ENCODE assay signal across 23 cellular contexts in the genomic region with DNA sequence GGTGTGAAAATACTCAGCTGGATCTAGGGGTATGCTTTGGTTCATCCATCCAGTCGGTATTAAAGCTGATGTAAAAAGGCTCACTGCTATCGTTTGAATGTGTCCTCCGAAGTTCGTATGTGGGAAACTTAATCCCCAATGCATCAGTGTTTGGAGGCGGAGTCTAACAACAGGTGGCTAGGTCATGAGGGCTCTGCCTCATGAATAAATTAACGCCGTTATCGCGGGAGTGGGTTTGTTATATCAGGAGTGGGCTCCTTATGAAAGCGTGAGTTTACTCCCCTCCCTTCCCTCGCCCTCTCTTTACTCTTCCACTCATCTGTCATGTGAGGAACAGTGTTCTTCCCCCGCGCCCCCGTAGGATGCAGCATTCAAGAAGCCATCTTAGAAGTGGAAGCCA. TPM values are rescaled to one million over a fixed set of nuclear protein-coding genes. Genes with fewer than 3 reads are reported as not detected.
DNase-seq lines count a peak whose midpoint lies in the region; ATAC-seq, FAIRE-seq and TF ChIP-seq lines count a peak whose summit lies in the region.
"Had no signal": no experiment of that assay in that cellular context is flagged by ENCODE, and none has a peak within 500 bp of the region (broad histone marks: within the 10 kb centered on the region; RNA-seq: fewer than 3 reads in every experiment).

No MANE protein-coding gene starts in this region.

- TF ChIP-seq POLR2A in K562 (conservative IDR thresholded peaks at IDR 0.05) (no peak), heart left ventricle (IDR thresholded peaks at IDR 0.05) (no peak)

- ATAC-seq in K562: peak; percentile 56
- ATAC-seq in HG02763 (IDR thresholded peaks at IDR 0.05; ENCODE audit: unreplicated experiment): no peak
- no peak for ATAC-seq in heart left ventricle
- ATAC-seq: A549; CD8-positive, alpha-beta T cell had no signal

- H3K4me2 ChIP-seq in K562 (ENCODE audit: insufficient read depth, low read length): peak overlapping the region; percentile 15; the same call in 1 of the 2 replicates
- H3K4me2 ChIP-seq: A549; BLaER1 treated with 17β-estradiol and CSF1 and Interleukin-3, amounts not matched to agents 10 nM and 100 nM had no signal

- in situ Hi-C loops in K562 (cut with MboI): no loop called here

- H3K36me3 ChIP-seq in HEK293 (ENCODE audit: control insufficient read depth in 2 of 2, insufficient read depth in 1 of 2, low read length in 2 of 2) (no peaks in the 10 kb centered on the region), K562 (ENCODE audit: control insufficient read depth, insufficient read depth, low read length) (no peaks in the 10 kb centered on the region), heart left ventricle (no peaks in the 10 kb centered on the region)
- H3K36me3 ChIP-seq: BLaER1 treated with 17β-estradiol and CSF1 and Interleukin-3, amounts not matched to agents 10 nM and 100 nM had no signal

- H3K4me1 ChIP-seq in HEK293 (ENCODE audit: control insufficient read depth, insufficient read depth, low read length): no peaks in the 10 kb centered on the region
- H3K4me1 ChIP-seq in K562 (replicated peaks in 1 of 2; ENCODE audit: control insufficient read depth in 2 of 2, insufficient read depth in 2 of 2, low read length in 2 of 2): peaks cover 0 to 5% of the 10 kb centered on the region in 2 experiments; a peak in 1 of 5 replicates
- no peaks in the 10 kb centered on the region for H3K4me1 ChIP-seq in heart left ventricle
- H3K4me1 ChIP-seq: Caco-2 had no signal

- peak overlapping the region; percentile 40; the same call in 1 of the 2 replicates for H2AFZ ChIP-seq in K562 (ENCODE audit: low read depth, low read length)

- no peak for TF ChIP-seq EP300 in K562 (IDR thresholded peaks at IDR 0.05; ENCODE audit: low read length)

- no peak overlapping the region for H3K4me3 ChIP-seq in HEK293 (ENCODE audit: low read depth, low read length)
- H3K4me3 ChIP-seq in K562: no peak overlapping the region
- no peak overlapping the region for H3K4me3 ChIP-seq in heart left ventricle
- H3K4me3 ChIP-seq: A549; BLaER1 treated with 17β-estradiol and CSF1 and Interleukin-3, amounts not matched to agents 10 nM and 100 nM had no signal

- CTCF ChIA-PET in HEK293 (lab: Yijun Ruan, JAX): no interaction called here
- CTCF ChIA-PET in K562 (lab: Yijun Ruan, JAX; ENCODE audit: low intra/inter-chr PET ratio): no interaction called here

- H4K20me1 ChIP-seq in K562 (replicated peaks; ENCODE audit: control insufficient read depth, insufficient read depth, low read length): no peaks in the 10 kb centered on the region
- H4K20me1 ChIP-seq: BLaER1 treated with 17β-estradiol and CSF1 and Interleukin-3, amounts not matched to agents 10 nM and 100 nM had no signal

- no peak overlapping the region for H3K27ac ChIP-seq in HEK293 (ENCODE audit: extremely low read depth, low read depth, low read length)
- H3K27ac ChIP-seq in K562 (ENCODE audit: extremely low read depth, low read depth, low read length): no peak overlapping the region
- H3K27ac ChIP-seq in heart left ventricle: no peak overlapping the region
- H3K27ac ChIP-seq: 22Rv1; A549; BLaER1 treated with 17β-estradiol and CSF1 and Interleukin-3, amounts not matched to agents 10 nM and 100 nM; C4-2B had no signal

- H3K27me3 ChIP-seq in K562 (ENCODE audit: control insufficient read depth in 2 of 2, insufficient read depth in 2 of 2, low read length in 2 of 2) (peaks cover 3 to 8% of the 10 kb centered on the region in 2 experiments; a peak in 3 of 5 replicates), heart left ventricle (no peaks in the 10 kb centered on the region)
- H3K27me3 ChIP-seq: BLaER1 treated with 17β-estradiol and CSF1 and Interleukin-3, amounts not matched to agents 10 nM and 100 nM had no signal

- POLR2A ChIA-PET in HEK293 (lab: Yijun Ruan, JAX) (no interaction called here), K562 (lab: Yijun Ruan, JAX) (interaction anchor here (0.5 kb wide), 1 partner anchor 38 kb away, joined by 3 read pairs; no protein-coding TSS in a partner anchor)

- TF ChIP-seq RAD21 in K562 (CRISPR knock-in tag; conservative IDR thresholded peaks at IDR 0.05 in 1 of 2, IDR thresholded peaks at IDR 0.05 in 1 of 2): no peak

- H3K9me3 ChIP-seq in HEK293 (ENCODE audit: control insufficient read depth, insufficient read depth, low read depth, low read length) (no peaks in the 10 kb centered on the region), K562 (replicated peaks; ENCODE audit: control insufficient read depth, insufficient read depth, low read depth, low read length) (no peaks in the 10 kb centered on the region), heart left ventricle (no peaks in the 10 kb centered on the region)
- H3K9me3 ChIP-seq: A549; BLaER1 treated with 17β-estradiol and CSF1 and Interleukin-3, amounts not matched to agents 10 nM and 100 nM; Caco-2 had no signal

- peak; percentile 15 for DNase-seq in NCI-H146 (lab: John Stamatoyannopoulos, UW)
- no peak for DNase-seq in NCI-H146 treated with DMSO at 0.1 percent for 48 hours (lab: John Stamatoyannopoulos, UW; ENCODE audit: unreplicated experiment)
- DNase-seq in NCI-H69 (lab: John Stamatoyannopoulos, UW): peak; percentile 51
- no peak for DNase-seq in K562 (ENCODE audit: extremely low read depth in 1 of 4, low spot score in 3 of 4)
- no peak for DNase-seq in posterior cingulate gyrus
- no peak for DNase-seq in heart left ventricle
- DNase-seq: AML-193; Caco-2; Calu3; CD4-positive, alpha-beta T cell; CD8-positive, alpha-beta T cell; DMS79 treated with DMSO at 0.1 percent for 48 hours; GF-D8 had no signal

- H3K79me2 ChIP-seq in K562 (ENCODE audit: control insufficient read depth, insufficient read depth, low read length): no peaks in the 10 kb centered on the region

- intact Hi-C loops in K562 (cut with micrococcal nuclease) (no loop called here), posterior cingulate gyrus (cut with DNase I) (no loop called here), heart left ventricle (cut with DNase I) (no loop called here)

- no TSS peak for BruUV-seq in K562 (replicated peaks; lab: Mats Ljungman, UMichigan)

- H3K9me1 ChIP-seq in K562 (ENCODE audit: control insufficient read depth, insufficient read depth, low read length): no peaks in the 10 kb centered on the region

- TF ChIP-seq CTCF in HEK293 (tag by site-specific recombination; IDR thresholded peaks at IDR 0.05): no peak
- TF ChIP-seq CTCF in K562 (IDR thresholded peaks at IDR 0.05 in 2 of 3, conservative IDR thresholded peaks at IDR 0.05 in 1 of 3; ENCODE audit: insufficient read depth in 2 of 3, low read depth in 1 of 3, low read length in 3 of 3): no peak
- no peak for TF ChIP-seq CTCF in heart left ventricle (IDR thresholded peaks at IDR 0.05)

- peak; percentile 19 for FAIRE-seq in K562 (lab: Jason Lieb, UNC)
- FAIRE-seq: A549, D721Med, G401.6, GM12891, GM19239 had no signal

- 1% methylated on average over 14 of the region's 14 CpGs for WGBS in K562 (ENCODE audit: insufficient coverage, low coverage, missing lambda C conversion rate)
- whole genome bisulfite sequencing in heart left ventricle, 4 donors: 89 to 93% (median 90%) methylated on average over 14 of the region's 14 CpGs

- H3K9ac ChIP-seq in K562 (ENCODE audit: insufficient read depth in 1 of 2, low read depth in 2 of 2, low read length in 2 of 2): no peak overlapping the region
- H3K9ac ChIP-seq: BLaER1 treated with 17β-estradiol and CSF1 and Interleukin-3, amounts not matched to agents 10 nM and 100 nM had no signal

TF ChIP-seq in HEK293, 187 proteins besides CTCF, POLR2A, EP300 and RAD21 (continues in another document):
- 0 out of 2 replicates have a peak, but pooled peaks have one; percentile 29 for TF ChIP-seq SCRT2 (tag by site-specific recombination; IDR thresholded peaks at IDR 0.05)

TF ChIP-seq in K562, 482 proteins besides CTCF, POLR2A, EP300 and RAD21:
- no peak for TF ChIP-seq ZNF12 (CRISPR knock-in tag; IDR thresholded peaks at IDR 0.05)
- no peak for TF ChIP-seq ZEB2 (IDR thresholded peaks at IDR 0.05)
- peak; percentile 69; the same call in 1 of the 2 replicates for TF ChIP-seq CHD2 (IDR thresholded peaks at IDR 0.05; ENCODE audit: low read depth, low read length)
- TF ChIP-seq, protein P1, sequence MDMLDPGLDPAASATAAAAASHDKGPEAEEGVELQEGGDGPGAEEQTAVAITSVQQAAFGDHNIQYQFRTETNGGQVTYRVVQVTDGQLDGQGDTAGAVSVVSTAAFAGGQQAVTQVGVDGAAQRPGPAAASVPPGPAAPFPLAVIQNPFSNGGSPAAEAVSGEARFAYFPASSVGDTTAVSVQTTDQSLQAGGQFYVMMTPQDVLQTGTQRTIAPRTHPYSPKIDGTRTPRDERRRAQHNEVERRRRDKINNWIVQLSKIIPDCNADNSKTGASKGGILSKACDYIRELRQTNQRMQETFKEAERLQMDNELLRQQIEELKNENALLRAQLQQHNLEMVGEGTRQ (CRISPR knock-in tag; IDR thresholded peaks at IDR 0.05): 0 out of 2 replicates have a peak, but pooled peaks have one; percentile 17
- no peak for TF ChIP-seq CBX2 (IDR thresholded peaks at IDR 0.05; ENCODE audit: insufficient read depth, low read length, poor library complexity, severe bottlenecking)
- TF ChIP-seq C11orf30 (IDR thresholded peaks at IDR 0.05; ENCODE audit: low read depth): no peak
- no peak for TF ChIP-seq CSDE1 (IDR thresholded peaks at IDR 0.05)
- TF ChIP-seq POLR3G (IDR thresholded peaks at IDR 0.05; ENCODE audit: extremely low read depth, insufficient read length, insufficient replicate concordance): no peak
- 0 out of 2 replicates have a peak, but pooled peaks have one; percentile 44 for TF ChIP-seq L3MBTL2 (IDR thresholded peaks at IDR 0.05)

RNA-seq across cellular contexts. Expression of a gene that starts 48.9 kb away (rescaled TPM):
- 10.0 and 29.7 TPM in 2 replicates for total RNA-seq in K562 (2011; cell fraction: chromatin; rRNA removed; ENCODE audit: low replicate concordance)
- total RNA-seq in K562 (2011; cell fraction: nucleolus; rRNA removed): 6.0 and 8.4 TPM in 2 replicates
- total RNA-seq in K562 (2011; cell fraction: nucleoplasm; rRNA removed): 13.1 and 14.9 TPM in 2 replicates
- total RNA-seq in K562 (2014; rRNA removed) (16.5 and 21.5 TPM in 2 replicates), K562 (2014; rRNA removed; fragmentation: Illumina TruSeq; extraction: Trizol) (21.2 and 22.5 TPM in 2 replicates), K562 (2015; rRNA removed; fragmentation: Illumina TruSeq; extraction: Trizol) (24.3 and 24.9 TPM in 2 replicates), K562 (2021) (21.0 and 22.7 TPM in 2 replicates), heart left ventricle (10 to 100 TPM in 3 of 9 donors, 1 to 10 TPM in 6; 6.7 to 10.6 (median 9.1) TPM)
- polyA plus RNA-seq in K562 (2011; rRNA removed) (11.5 and 13.4 TPM in 2 replicates), K562 (2014; fragmentation: Illumina TruSeq; extraction: Trizol) (18.3 and 20.2 TPM in 2 replicates), K562 (2014; fragmentation: Nextera tagmentation; extraction: Ambion mirVana) (10 to 100 TPM in 1 of 2 experiments, 1 to 10 TPM in 1; 9.6 to 12.8 TPM), K562 (2014; rRNA removed) (11.3 and 12.0 TPM in 2 replicates), heart left ventricle (1 to 10 TPM; 3.1 to 5.3 TPM)
- 3.6 and 5.6 TPM in 2 replicates for polyA plus RNA-seq in K562 (2011; cell fraction: cytosol; rRNA removed)
- polyA plus RNA-seq in K562 (2011; cell fraction: nucleus; rRNA removed): 9.8 and 10.1 TPM in 2 replicates
- 10.6 and 11.8 TPM in 2 replicates for polyA plus RNA-seq in K562 (2012)
- 23.6 and 26.4 TPM in 2 replicates for polyA minus RNA-seq in K562 (2011; rRNA and poly(A)+ RNA removed)
- 11.1 and 11.2 TPM in 2 replicates for polyA minus RNA-seq in K562 (2011; cell fraction: cytosol; rRNA and poly(A)+ RNA removed)
- polyA minus RNA-seq in K562 (2011; cell fraction: nucleus; rRNA and poly(A)+ RNA removed): 9.3 and 18.7 TPM in 2 replicates

Comparison
In these comparisons a context has a peak if more than half of its experiments do, and no peak if none do; other contexts are left out.
1. DNase-seq: peak in NCI-H146 (single experiment) and NCI-H69 (single experiment); none in NCI-H146 treated with DMSO at 0.1 percent for 48 hours (single experiment), K562 (0 of 4), posterior cingulate gyrus (0 of 10) and heart left ventricle (0 of 5).